9 cellular contexts compared by ENCODE assay signal in genomic region chr7:39948375-39948774, GRCh38. TPM values are rescaled to one million over a fixed set of nuclear protein-coding genes. Genes with fewer than 3 reads are reported as not detected.
A peak's percentile ranks its signal among the peaks of the same experiment; 100 is the strongest.
DNase-seq lines count a peak whose midpoint lies in the region; ATAC-seq, FAIRE-seq and TF ChIP-seq lines count a peak whose summit lies in the region.
"Had no signal": no experiment of that assay in that cellular context is flagged by ENCODE, and none has a peak within 500 bp of the region (broad histone marks: within the 10 kb centered on the region; RNA-seq: fewer than 3 reads in every experiment).

No MANE protein-coding gene starts in this region.

- H3K4me3 ChIP-seq in SJSA1 (peak overlapping the region; percentile 80), neuron (ENCODE audit: low read length) (peak overlapping the region; percentile 98)

- no peaks in the 10 kb centered on the region for H3K9me3 Mint-ChIP-seq in effector memory CD8-positive, alpha-beta T cell

- H3K4me1 ChIP-seq in SJSA1 (replicated peaks) (peaks cover 6% of the 10 kb centered on the region; the same call in 1 of the 2 replicates), neuron (ENCODE audit: insufficient read depth, low read length) (peaks cover 7% of the 10 kb centered on the region)

- peak; percentile 13 for DNase-seq in GM20000 (ENCODE audit: low spot score)
- DNase-seq in SJSA1 (ENCODE audit: low read depth in 1 of 2, low spot score in 2 of 2), result no peak
- DNase-seq in effector memory CD8-positive, alpha-beta T cell, result peak in 1 of 3 experiments; percentile 2
- no peak for DNase-seq in DMS 273 treated with DMSO at 0.1 percent for 48 hours (lab: John Stamatoyannopoulos, UW)
- no peak for DNase-seq in NCI-H2171 treated with DMSO at 0.1 percent for 48 hours (lab: John Stamatoyannopoulos, UW)
- DNase-seq in NCI-H2196 treated with DMSO at 0.1 percent for 48 hours (lab: John Stamatoyannopoulos, UW; ENCODE audit: unreplicated experiment), result no peak
- no peak for DNase-seq in D721Med (ENCODE audit: insufficient read length, low spot score)

- H3K4me3 Mint-ChIP-seq in effector memory CD8-positive, alpha-beta T cell, result peak overlapping the region; percentile 89 to 90

- no peaks in the 10 kb centered on the region for H3K27me3 Mint-ChIP-seq in effector memory CD8-positive, alpha-beta T cell

- TF ChIP-seq CTCF in GM20000 (IDR thresholded peaks at IDR 0.05; ENCODE audit: extremely low read depth, missing control alignments) (no peak), D721Med (IDR thresholded peaks at IDR 0.05; ENCODE audit: insufficient read depth, missing control alignments) (no peak)

- peak overlapping the region; percentile 78 for H3K27ac ChIP-seq in SJSA1

- H3K36me3 ChIP-seq in SJSA1, result peaks cover 23% of the 10 kb centered on the region
- H3K36me3 ChIP-seq in neuron (ENCODE audit: insufficient read depth, low read length), result no peaks in the 10 kb centered on the region

- H3K27me3 ChIP-seq in SJSA1 (replicated peaks), result no peaks in the 10 kb centered on the region
- no peaks in the 10 kb centered on the region for H3K27me3 ChIP-seq in neuron (ENCODE audit: insufficient read depth, low read length)

- no peaks in the 10 kb centered on the region for H3K9me3 ChIP-seq in SJSA1 (replicated peaks)
- no peaks in the 10 kb centered on the region for H3K9me3 ChIP-seq in neuron (ENCODE audit: low read length)

- no peak overlapping the region for H2AFZ ChIP-seq in neuron (ENCODE audit: low read depth, low read length)

- H3K4me1 Mint-ChIP-seq in effector memory CD8-positive, alpha-beta T cell (ENCODE audit: low read depth in 2 of 2), result peaks cover 23 to 26% of the 10 kb centered on the region in 2 donors

- peaks cover 34% of the 10 kb centered on the region for H3K36me3 Mint-ChIP-seq in effector memory CD8-positive, alpha-beta T cell (ENCODE audit: insufficient read depth)

- FAIRE-seq in D721Med (lab: Jason Lieb, UNC), result no peak
- FAIRE-seq: TTC549 had no signal

- H3K27ac Mint-ChIP-seq in effector memory CD8-positive, alpha-beta T cell, result peak overlapping the region; percentile 97

- no peak for ATAC-seq in effector memory CD8-positive, alpha-beta T cell (replicated peaks)

RNA-seq across cellular contexts. Expression of gene CDK13, which starts 1.7 kb away (rescaled TPM):
- 37.8 and 63.9 TPM in 2 replicates for total RNA-seq in SJSA1 (2014; rRNA removed; shearing (Covaris generic))
